In the genomic region with DNA sequence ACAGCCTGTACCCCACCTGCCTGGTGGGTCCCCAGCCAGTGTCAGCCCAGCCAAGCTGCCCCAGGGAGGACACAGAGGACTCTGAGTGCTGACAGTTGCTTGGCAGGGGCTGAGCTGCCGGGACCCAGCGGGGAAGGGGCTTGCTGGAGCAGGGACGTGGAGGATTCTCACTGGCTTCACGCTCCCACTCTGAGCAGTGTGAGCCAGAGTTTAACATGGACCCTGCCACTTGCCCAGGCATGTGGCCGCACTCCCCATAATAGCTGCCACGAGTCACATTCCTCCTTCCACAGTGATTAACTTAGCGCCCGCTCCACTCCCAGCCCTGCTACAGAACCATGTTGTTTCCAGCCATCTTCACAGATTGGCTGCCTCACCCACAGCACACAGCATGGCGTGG, we compare ENCODE assay signal across 26 cellular contexts. TPM values are rescaled to one million over a fixed set of nuclear protein-coding genes. Genes with fewer than 3 reads are reported as not detected.
DNase-seq lines count a peak whose midpoint lies in the region; ATAC-seq and TF ChIP-seq lines count a peak whose summit lies in the region.
"Had no signal": no experiment of that assay in that cellular context is flagged by ENCODE, and none has a peak within 500 bp of the region (broad histone marks: within the 10 kb centered on the region; RNA-seq: fewer than 3 reads in every experiment).

No MANE protein-coding gene starts in this region.

- H3K4me3 Mint-ChIP-seq in chondrocyte (ENCODE audit: unreplicated experiment) = no peak overlapping the region
- no peak overlapping the region for H3K4me3 Mint-ChIP-seq in stimulated activated memory B cell treated with anti-CD40 and anti-IgM and Interleukin-4, amounts not matched to agents 10 μg/mL and 1 μg/mL and 100 μg/mL, for 72 hours
- H3K4me3 Mint-ChIP-seq: activated CD8-positive, alpha-beta T cell treated with anti-CD3 and anti-CD28 coated beads for 36 hours; activated naive CD8-positive, alpha-beta T cell treated with anti-CD3 and anti-CD28 coated beads, Interleukin-2, amount 50 U/mL, for 24 hours had no signal

- no peaks in the 10 kb centered on the region for H3K27me3 ChIP-seq in layer of hippocampus (ENCODE audit: control insufficient read depth, insufficient read depth, low read length)
- H3K27me3 ChIP-seq: BLaER1 treated with 17β-estradiol and CSF1 and Interleukin-3, amounts not matched to agents 10 nM and 100 nM; left lung; pancreas; SJSA1 had no signal

- no peaks in the 10 kb centered on the region for H3K36me3 Mint-ChIP-seq in activated naive CD4-positive, alpha-beta T cell treated with anti-CD3 and anti-CD28 coated beads, Interleukin-2, amount 50 U/mL, for 72 hours
- peaks cover 18% of the 10 kb centered on the region for H3K36me3 Mint-ChIP-seq in chondrocyte (ENCODE audit: low read depth)
- H3K36me3 Mint-ChIP-seq in stimulated activated memory B cell treated with anti-CD40 and anti-IgM and Interleukin-4, amounts not matched to agents 10 μg/mL and 1 μg/mL and 100 μg/mL, for 72 hours = peaks cover 46% of the 10 kb centered on the region

- peaks cover 8% of the 10 kb centered on the region for H3K4me1 Mint-ChIP-seq in chondrocyte (ENCODE audit: low read depth)
- H3K4me1 Mint-ChIP-seq in stimulated activated memory B cell treated with anti-CD40 and anti-IgM and Interleukin-4, amounts not matched to agents 10 μg/mL and 1 μg/mL and 100 μg/mL, for 72 hours = peaks cover 11% of the 10 kb centered on the region

- no peak for ATAC-seq in activated naive CD4-positive, alpha-beta T cell treated with anti-CD3 and anti-CD28 coated beads, Interleukin-2, amount 50 U/mL, for 72 hours
- no peak for ATAC-seq in stimulated activated memory B cell treated with anti-CD40 and anti-IgM and Interleukin-4, amounts not matched to agents 10 μg/mL and 1 μg/mL and 100 μg/mL, for 72 hours
- ATAC-seq: activated CD8-positive, alpha-beta T cell treated with anti-CD3 and anti-CD28 coated beads for 36 hours; activated naive CD8-positive, alpha-beta T cell treated with anti-CD3 and anti-CD28 coated beads, Interleukin-2, amount 50 U/mL, for 24 hours; left lung; pancreas had no signal

- H3K27ac Mint-ChIP-seq in activated naive CD4-positive, alpha-beta T cell treated with anti-CD3 and anti-CD28 coated beads, Interleukin-2, amount 50 U/mL, for 72 hours = peak overlapping the region; percentile 38 to 82
- peak overlapping the region; percentile 49 for H3K27ac Mint-ChIP-seq in chondrocyte (ENCODE audit: unreplicated experiment)
- peak overlapping the region; percentile 2 for H3K27ac Mint-ChIP-seq in stimulated activated memory B cell treated with anti-CD40 and anti-IgM and Interleukin-4, amounts not matched to agents 10 μg/mL and 1 μg/mL and 100 μg/mL, for 72 hours
- H3K27ac Mint-ChIP-seq: activated CD8-positive, alpha-beta T cell treated with anti-CD3 and anti-CD28 coated beads for 36 hours; activated naive CD8-positive, alpha-beta T cell treated with anti-CD3 and anti-CD28 coated beads, Interleukin-2, amount 50 U/mL, for 24 hours had no signal

- H3K9me3 Mint-ChIP-seq in activated naive CD4-positive, alpha-beta T cell treated with anti-CD3 and anti-CD28 coated beads, Interleukin-2, amount 50 U/mL, for 72 hours = no peaks in the 10 kb centered on the region
- H3K9me3 Mint-ChIP-seq in chondrocyte (ENCODE audit: low read depth) = no peaks in the 10 kb centered on the region
- no peaks in the 10 kb centered on the region for H3K9me3 Mint-ChIP-seq in stimulated activated memory B cell treated with anti-CD40 and anti-IgM and Interleukin-4, amounts not matched to agents 10 μg/mL and 1 μg/mL and 100 μg/mL, for 72 hours
- H3K9me3 Mint-ChIP-seq: activated CD8-positive, alpha-beta T cell treated with anti-CD3 and anti-CD28 coated beads for 36 hours; activated naive CD8-positive, alpha-beta T cell treated with anti-CD3 and anti-CD28 coated beads, Interleukin-2, amount 50 U/mL, for 24 hours had no signal

- H3K27ac ChIP-seq in layer of hippocampus (ENCODE audit: low read depth, low read length) = peak overlapping the region; percentile 30
- H3K27ac ChIP-seq: BLaER1 treated with 17β-estradiol and CSF1 and Interleukin-3, amounts not matched to agents 10 nM and 100 nM; left lung; pancreas; SJSA1 had no signal

- TF ChIP-seq CTCF in chondrocyte (IDR thresholded peaks at IDR 0.05) = no peak

- no peak for DNase-seq in activated naive CD4-positive, alpha-beta T cell treated with anti-CD3 and anti-CD28 coated beads, Interleukin-2, amount 50 U/mL, for 72 hours (ENCODE audit: low spot score in 2 of 2)
- no peak for DNase-seq in activated naive CD4-positive, alpha-beta T cell treated with Interleukin-2 at 50 U/mL for 16 hours
- no peak for DNase-seq in chondrocyte (ENCODE audit: low spot score)
- DNase-seq in NCI-H2196 treated with DMSO at 0.1 percent for 48 hours (lab: John Stamatoyannopoulos, UW; ENCODE audit: unreplicated experiment) = no peak
- no peak for DNase-seq in HuH-7 (ENCODE audit: low spot score)
- DNase-seq in mucosa of gallbladder (ENCODE audit: low spot score) = no peak
- DNase-seq: activated CD4-positive, CD25-positive, alpha-beta regulatory T cell; activated CD8-positive, alpha-beta T cell treated with anti-CD3 and anti-CD28 coated beads for 36 hours; activated naive CD8-positive, alpha-beta T cell treated with anti-CD3 and anti-CD28 coated beads, Interleukin-2, amount 50 U/mL, for 24 hours; activated T-cell treated with anti-CD3 and anti-CD28 coated beads, Interleukin-2, amount 50 U/mL, for 48 hours; dermis blood vessel endothelial cell; DMS 273 treated with DMSO at 0.1 percent for 48 hours; GDM1; H7; left lung; NCI-H1417 treated with DMSO at 0.1 percent for 48 hours; NCI-H82; OCI-M1; stimulated activated CD4-positive, alpha-beta T cell treated with anti-CD3 and anti-CD28 coated beads, Interleukin-2, amount 100 ng/mL, for 48 hours; substantia nigra; T-helper 9 cell had no signal

- no peaks in the 10 kb centered on the region for H3K27me3 Mint-ChIP-seq in chondrocyte (ENCODE audit: low read depth)
- H3K27me3 Mint-ChIP-seq in stimulated activated memory B cell treated with anti-CD40 and anti-IgM and Interleukin-4, amounts not matched to agents 10 μg/mL and 1 μg/mL and 100 μg/mL, for 72 hours = no peaks in the 10 kb centered on the region
- H3K27me3 Mint-ChIP-seq: activated CD8-positive, alpha-beta T cell treated with anti-CD3 and anti-CD28 coated beads for 36 hours; activated naive CD8-positive, alpha-beta T cell treated with anti-CD3 and anti-CD28 coated beads, Interleukin-2, amount 50 U/mL, for 24 hours had no signal

RNA-seq across cellular contexts. Expression of gene SREBF1, which starts 31.2 kb away (rescaled TPM):
- total RNA-seq in activated naive CD4-positive, alpha-beta T cell treated with anti-CD3 and anti-CD28 coated beads, Interleukin-2, amount 50 U/mL, for 72 hours = 100 to 1,000 TPM in 1 of 2 donors, 10 to 100 TPM in 1; 67.2 to 103 TPM
- total RNA-seq in chondrocyte (22.8 to 26.7 TPM (median 23.4 TPM) in 3 replicates), mucosa of gallbladder (129 TPM)

Comparison
In these comparisons a context has a peak if more than half of its experiments do, and no peak if none do; other contexts are left out.
1. H3K27ac Mint-ChIP-seq: peak in every context shown above with its lines; median percentile 60 in activated naive CD4-positive, alpha-beta T cell treated with anti-CD3 and anti-CD28 coated beads, Interleukin-2, amount 50 U/mL, for 72 hours; 49 in chondrocyte; 2 in stimulated activated memory B cell treated with anti-CD40 and anti-IgM and Interleukin-4, amounts not matched to agents 10 μg/mL and 1 μg/mL and 100 μg/mL, for 72 hours.